ENCODE assay signal across 1 cellular context in the genomic region with DNA sequence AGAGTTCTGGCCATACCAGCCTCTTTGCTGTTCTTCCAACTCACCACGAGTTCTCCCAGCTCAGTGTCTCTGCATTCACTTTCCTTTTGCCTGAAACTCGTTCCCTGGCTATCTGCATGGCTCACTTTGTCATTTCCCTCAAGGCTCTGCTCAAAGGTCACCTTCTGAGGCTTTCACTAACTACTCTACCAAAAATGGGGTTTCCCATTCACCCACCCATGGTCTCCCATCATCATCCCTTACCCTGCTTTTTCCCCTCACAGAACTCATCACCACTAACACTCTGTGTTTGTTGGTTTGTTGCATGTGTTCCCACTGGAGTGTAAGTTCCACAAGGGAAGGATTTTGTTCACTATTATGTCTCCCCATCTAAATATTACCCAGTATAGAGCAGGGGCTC.
TF ChIP-seq lines count a peak whose summit lies in the region.

No MANE protein-coding gene starts in this region.

TF ChIP-seq in GM12878, 131 proteins besides CTCF, POLR2A, EP300 and RAD21:
- 0 out of 2 replicates have a peak, but pooled peaks have one; percentile 5 for TF ChIP-seq NR2F1 (conservative IDR thresholded peaks at IDR 0.05)
- no peak for TF ChIP-seq CBX5 (IDR thresholded peaks at IDR 0.05; ENCODE audit: low read depth)
- no peak for TF ChIP-seq NR2C2 (IDR thresholded peaks at IDR 0.05; ENCODE audit: borderline replicate concordance, control insufficient read depth, insufficient read length, low read depth)
- no peak for TF ChIP-seq CREB1 (IDR thresholded peaks at IDR 0.05; ENCODE audit: low read depth)
